In genomic region chr11:57567512-57568329, GRCh38 we compare ENCODE assay signal across 8 cellular contexts. TPM values are rescaled to one million over a fixed set of nuclear protein-coding genes. Genes with fewer than 3 reads are reported as not detected.
DNase-seq lines count a peak whose midpoint lies in the region; ATAC-seq and TF ChIP-seq lines count a peak whose summit lies in the region.

UBE2L6 (minus strand) TSS chr11:57567672; CDS start chr11:57567611, 61 bp downstream.

- H3K4me1 ChIP-seq in right atrium auricular region (peaks cover 0 to 26% of the 10 kb centered on the region in 2 donors), vagina (peaks cover 31% of the 10 kb centered on the region)

- TF ChIP-seq POLR2A in vagina (IDR thresholded peaks at IDR 0.05): no peak

- no peaks in the 10 kb centered on the region for H3K36me3 ChIP-seq in right atrium auricular region
- H3K36me3 ChIP-seq in vagina: no peaks in the 10 kb centered on the region

- H3K4me3 ChIP-seq in right atrium auricular region (peak within 1 kb of the TSS; percentile 53 to 89), vagina (peak within 1 kb of the TSS; percentile 69 to 83)

- H3K27ac ChIP-seq in right atrium auricular region (peak within 1 kb of the TSS; percentile 80 to 83), vagina (peak within 1 kb of the TSS; percentile 93)

- intact Hi-C loops in T-helper 1 cell treated with Interleukin-12 subunit alpha and Interleukin-12 subunit beta and Interleukin-4 antibody, amounts not matched to agents 30 ng/mL and 1 ng/mL, for 36 hours (cut with micrococcal nuclease): loop anchor here (1.0 to 5.0 kb wide), 10 partner anchors 74 to 1575 kb away; partner anchors contain the start of genes FAM111A, FAM111B, SELENOH and SSRP1
- intact Hi-C loops in vagina (cut with DNase I): loop anchor here (2.0 kb wide), 2 partner anchors 71 to 77 kb away; no protein-coding TSS in a partner anchor

- H3K27me3 ChIP-seq in right atrium auricular region (no peaks in the 10 kb centered on the region), vagina (no peaks in the 10 kb centered on the region)

- no peaks in the 10 kb centered on the region for H3K9me3 ChIP-seq in right atrium auricular region
- no peaks in the 10 kb centered on the region for H3K9me3 ChIP-seq in vagina

- DNase-seq in EL (peak; percentile 55), HuH-7.5 (ENCODE audit: low spot score) (peak; percentile 97), amygdala (lab: John Stamatoyannopoulos, UW) (peak in 52 of 56 donors; percentile 27 to 86 (median 62)), right atrium auricular region (ENCODE audit: low spot score) (no peak), pulmonary artery endothelial cell (ENCODE audit: low read depth, low spot score) (no peak), vagina (ENCODE audit: extremely low spot score in 2 of 2) (no peak)

- TF ChIP-seq CTCF in right atrium auricular region (IDR thresholded peaks at IDR 0.05) (peak in 1 of 2 donors; percentile 90), vagina (IDR thresholded peaks at IDR 0.05) (peak in 1 of 3 experiments; percentile 75)

- ATAC-seq in GM21515 (IDR thresholded peaks at IDR 0.05; ENCODE audit: unreplicated experiment): peak; percentile 54

RNA-seq across cellular contexts. Expression of gene UBE2L6, which starts in this region (rescaled TPM):
- 270 and 272 TPM in 2 replicates for total RNA-seq in T-helper 1 cell treated with Interleukin-12 subunit alpha and Interleukin-12 subunit beta and Interleukin-4 antibody, amounts not matched to agents 30 ng/mL and 1 ng/mL, for 36 hours
- total RNA-seq in right atrium auricular region: 10 to 100 TPM in 1 of 2 donors, 1 to 10 TPM in 1; 8.1 to 22.5 TPM
- total RNA-seq in pulmonary artery endothelial cell: 34.5 and 47.3 TPM in 2 replicates
- 48.1 TPM for total RNA-seq in vagina

Comparison
In these comparisons a context has a peak if more than half of its experiments do, and no peak if none do; other contexts are left out.
1. DNase-seq: peak in EL (single experiment), HuH-7.5 (single experiment) and amygdala (52 of 56); none in right atrium auricular region (single experiment), pulmonary artery endothelial cell (single experiment) and vagina (0 of 2).